Comparison of ENCODE assay signal across 9 cellular contexts in the genomic region with DNA sequence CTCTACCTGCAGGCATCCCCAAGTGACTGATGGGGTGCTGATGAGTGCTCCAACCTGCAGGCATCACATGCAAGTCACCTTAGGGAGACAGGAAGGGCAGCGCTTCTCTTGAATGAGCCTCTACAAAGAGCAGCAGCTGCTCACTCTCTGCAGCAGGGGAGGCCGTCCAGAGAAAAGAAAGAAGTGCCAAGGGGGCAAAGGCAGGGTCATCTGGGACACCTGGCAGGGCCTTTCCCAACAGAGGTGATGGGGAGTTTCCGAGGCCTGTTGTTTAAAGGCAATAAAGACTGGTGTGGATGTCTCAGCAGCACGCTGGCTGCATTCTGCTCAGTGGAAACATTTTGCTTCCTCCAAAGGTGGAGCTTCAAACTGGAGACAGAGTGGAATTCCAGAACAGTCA.
DNase-seq lines count a peak whose midpoint lies in the region; ATAC-seq and TF ChIP-seq lines count a peak whose summit lies in the region.
"Had no signal": no experiment of that assay in that cellular context is flagged by ENCODE, and none has a peak within 500 bp of the region (broad histone marks: within the 10 kb centered on the region; RNA-seq: fewer than 3 reads in every experiment).

No MANE protein-coding gene starts in this region.

- no peak for TF ChIP-seq EP300 in sigmoid colon (IDR thresholded peaks at IDR 0.05)

- TF ChIP-seq CTCF in SU-DHL-6 (IDR thresholded peaks at IDR 0.05; ENCODE audit: insufficient read depth, low read length, poor library complexity, severe bottlenecking) (no peak), sigmoid colon (IDR thresholded peaks at IDR 0.05) (no peak)

- peaks cover 23% of the 10 kb centered on the region for H3K4me1 ChIP-seq in right cardiac atrium (ENCODE audit: control insufficient read depth, insufficient read depth, low read length)
- H3K4me1 ChIP-seq in sigmoid colon, result peaks cover 0 to 36% (median 25%) of the 10 kb centered on the region in 4 donors

- H3K27me3 ChIP-seq in SU-DHL-6 (ENCODE audit: low read length) (no peaks in the 10 kb centered on the region), right cardiac atrium (ENCODE audit: control insufficient read depth, insufficient read depth) (no peaks in the 10 kb centered on the region), sigmoid colon (no peaks in the 10 kb centered on the region)

- H3F3A ChIP-seq in SU-DHL-6 (ENCODE audit: insufficient read depth), result peaks cover 89% of the 10 kb centered on the region

- no peaks in the 10 kb centered on the region for H3K9me2 ChIP-seq in SU-DHL-6 (replicated peaks; ENCODE audit: insufficient read depth, low read length)

- 63% methylated on average over 4 of the region's 4 CpGs for WGBS in right cardiac atrium
- WGBS in sigmoid colon, 2 donors, result 24 to 33% methylated on average over 4 of the region's 4 CpGs

- no peak for DNase-seq in left ventricle myocardium superior
- no peak for DNase-seq in Right ventricle myocardium inferior (ENCODE audit: missing footprints)
- no peak for DNase-seq in right cardiac atrium
- no peak for DNase-seq in NCI-H1436 (lab: John Stamatoyannopoulos, UW)
- no peak for DNase-seq in cerebellar cortex (ENCODE audit: low spot score)
- DNase-seq in sigmoid colon, result no peak
- DNase-seq: NCI-H1694 treated with DMSO at 0.1 percent for 48 hours had no signal

- peaks cover 47% of the 10 kb centered on the region for H3K79me2 ChIP-seq in SU-DHL-6 (ENCODE audit: insufficient read depth, low read length)

- H3K27ac ChIP-seq in SU-DHL-6 (ENCODE audit: low read depth, low read length) (peak overlapping the region; percentile 98), right cardiac atrium (ENCODE audit: low read length) (peak overlapping the region; percentile 70), sigmoid colon (peak overlapping the region in 2 of 4 donors; percentile 55 to 60)

- H3K9me3 ChIP-seq in SU-DHL-6 (ENCODE audit: insufficient read depth, low read length) (no peaks in the 10 kb centered on the region), right cardiac atrium (ENCODE audit: control insufficient read depth, low read length) (no peaks in the 10 kb centered on the region), sigmoid colon (no peaks in the 10 kb centered on the region)

- peak overlapping the region; percentile 51 for H3K9ac ChIP-seq in SU-DHL-6 (ENCODE audit: low read length)

- TF ChIP-seq POLR2A in GM18505 (IDR thresholded peaks at IDR 0.05; ENCODE audit: borderline replicate concordance, extremely low read depth, insufficient read depth, insufficient read length), result no peak
- TF ChIP-seq POLR2A in sigmoid colon (IDR thresholded peaks at IDR 0.05), result no peak

- intact Hi-C loops in left ventricle myocardium superior (cut with micrococcal nuclease), result no loop called here
- intact Hi-C loops in Right ventricle myocardium inferior (cut with DNase I), result no loop called here
- intact Hi-C loops in right cardiac atrium (cut with DNase I), result no loop called here
- intact Hi-C loops in sigmoid colon (cut with DNase I), result no loop called here

- no peaks in the 10 kb centered on the region for H4K20me1 ChIP-seq in SU-DHL-6 (ENCODE audit: low read depth, low read length)

- H3K36me3 ChIP-seq in SU-DHL-6 (ENCODE audit: low read length) (peaks cover 21% of the 10 kb centered on the region; the same call in 1 of the 2 replicates), sigmoid colon (peaks cover 0 to 28% (median 0%) of the 10 kb centered on the region in 4 donors)

- H2AFZ ChIP-seq in SU-DHL-6 (ENCODE audit: low read depth, low read length, severe bottlenecking), result no peak overlapping the region

- H3K4me3 ChIP-seq in SU-DHL-6 (ENCODE audit: insufficient read depth, low read length, poor library complexity, severe bottlenecking) (no peak overlapping the region), right cardiac atrium (ENCODE audit: low read length) (no peak overlapping the region), sigmoid colon (no peak overlapping the region)

- ATAC-seq in left ventricle myocardium superior, result peak; percentile 23
- ATAC-seq in Right ventricle myocardium inferior, result no peak
- ATAC-seq in right cardiac atrium, result peak in 1 of 2 donors; percentile 71
- ATAC-seq in GM18505 (IDR thresholded peaks at IDR 0.05; ENCODE audit: unreplicated experiment), result no peak

- peak overlapping the region; percentile 90 for H3K4me2 ChIP-seq in SU-DHL-6 (ENCODE audit: low read depth, low read length, poor library complexity, severe bottlenecking)
